In the genomic region with DNA sequence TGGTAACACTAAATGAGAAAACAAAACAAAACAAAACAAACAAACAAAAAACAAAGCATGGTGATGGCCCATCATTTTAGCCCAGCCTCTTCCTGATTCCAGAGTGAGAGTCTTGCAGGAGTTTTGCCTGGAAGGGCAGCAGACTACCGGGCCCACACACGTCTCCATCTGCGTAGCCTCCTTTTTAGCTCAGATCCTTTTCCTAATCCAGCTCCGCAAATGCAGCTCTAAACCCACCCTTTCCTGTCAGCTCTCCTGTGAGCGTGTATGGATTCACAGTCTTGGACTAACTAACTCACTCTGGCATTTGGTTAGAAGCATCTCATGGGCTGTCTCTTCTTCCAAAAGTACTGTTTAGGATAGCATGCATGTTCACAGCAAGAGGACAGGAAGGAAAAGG, we compare ENCODE assay signal across 29 cellular contexts. TPM values are rescaled to one million over a fixed set of nuclear protein-coding genes. Genes with fewer than 3 reads are reported as not detected.
"Had no signal": no experiment of that assay in that cellular context is flagged by ENCODE, and none has a peak within 500 bp of the region (broad histone marks: within the 10 kb centered on the region; RNA-seq: fewer than 3 reads in every experiment).

No MANE protein-coding gene starts in this region.

- FAIRE-seq: HepG2, RCC 7860 had no signal

- ATAC-seq: HepG2, T-cell had no signal

- H3K4me3 ChIP-seq: MG63, SJSA1 had no signal

- H3K4me1 ChIP-seq: SJSA1 had no signal

- H3K27ac ChIP-seq: SJSA1 had no signal

- H3K9me3 ChIP-seq: MG63, SJSA1, SK-N-SH had no signal

- H3K36me3 ChIP-seq: MG63, SJSA1 had no signal

- DNase-seq: IMR-90, Karpas-422, KG1, NCI-H1092, NCI-H1105 treated with DMSO at 0.1 percent for 48 hours, NCI-H1417 treated with DMSO at 0.1 percent for 48 hours, NCI-H146, NCI-H1694 treated with DMSO at 0.1 percent for 48 hours, NCI-H1930, NCI-H2081, NCI-H2107, NCI-H2171, NCI-H226, NCI-H446, NCI-H510A, NCI-H524 treated with DMSO at 0.1 percent for 48 hours, NCI-H69, NCI-H774, Right ventricle myocardium superior, RPMI8226, SIG-M5, SK-N-SH, SW 1271, T-cell had no signal

- H3K27me3 ChIP-seq: MG63, SJSA1 had no signal

- H3K9ac ChIP-seq: SK-N-SH had no signal

- H3K4me2 ChIP-seq: SK-N-SH had no signal

RNA-seq across cellular contexts. Expression of gene OR9A4, which starts 14.0 kb away (rescaled TPM):
- total RNA-seq: HepG2, HT-29, IMR-90, Right ventricle myocardium superior, SJSA1, T-cell had no signal
- polyA plus RNA-seq: HepG2, IMR-90, SK-N-SH had no signal

RNA-seq across cellular contexts. Expression of gene CLEC5A, which starts 16.6 kb away (rescaled TPM):
- total RNA-seq: HepG2, HT-29, IMR-90, SJSA1, T-cell had no signal
- polyA plus RNA-seq: HepG2, IMR-90, SK-N-SH had no signal

RNA-seq across cellular contexts. Expression of gene TAS2R38, which starts 43.4 kb away (rescaled TPM):
- total RNA-seq: HepG2, IMR-90, Right ventricle myocardium superior, SJSA1, T-cell had no signal
- polyA plus RNA-seq: HepG2, IMR-90 had no signal
